8 cellular contexts compared by ENCODE assay signal in the genomic region with DNA sequence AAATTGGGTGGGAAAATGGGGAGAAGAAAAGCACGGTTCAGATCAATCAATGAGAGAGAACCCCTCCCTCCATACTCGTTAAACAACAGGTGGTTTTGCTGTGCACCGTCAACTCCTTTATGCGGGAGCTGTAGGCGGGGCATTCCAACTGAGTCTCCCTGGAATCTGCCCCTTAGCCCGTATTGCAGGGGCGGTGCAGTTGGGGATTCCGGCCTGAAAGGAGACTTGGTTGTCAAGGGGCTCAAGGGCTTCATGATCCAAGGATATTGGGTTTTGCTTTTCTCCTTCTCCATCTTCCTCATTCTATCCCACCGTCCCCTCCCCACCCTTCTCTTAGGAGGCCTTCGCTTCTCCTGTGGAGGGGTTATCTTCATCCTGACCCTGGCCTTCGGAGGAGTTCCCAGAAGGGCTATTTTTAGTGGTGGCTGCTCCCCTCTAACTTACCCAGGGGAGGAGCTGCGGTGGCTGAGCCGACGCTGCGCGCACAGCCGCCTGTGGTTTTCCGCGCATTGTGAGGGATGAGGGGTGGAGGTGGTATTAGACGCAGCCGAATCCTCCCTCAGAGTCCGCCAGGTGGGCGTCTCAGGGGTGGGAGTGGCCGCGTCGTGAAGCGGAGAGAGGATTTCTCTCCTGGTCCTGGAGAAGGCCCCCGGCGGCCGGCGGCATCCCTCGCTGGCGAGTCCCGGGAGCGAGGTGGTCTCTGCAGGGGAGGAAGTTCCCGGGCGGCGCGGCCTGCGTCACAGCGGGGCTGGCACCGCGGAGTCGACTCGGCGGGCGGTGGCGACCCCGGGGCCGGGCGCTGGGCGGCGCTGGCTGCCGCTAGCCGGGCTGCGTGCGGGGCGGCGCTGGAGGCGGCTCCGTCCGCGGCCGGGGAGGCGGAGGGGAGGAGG. TPM values are rescaled to one million over a fixed set of nuclear protein-coding genes. Genes with fewer than 3 reads are reported as not detected.
DNase-seq lines count a peak whose midpoint lies in the region; ATAC-seq and TF ChIP-seq lines count a peak whose summit lies in the region.

No MANE protein-coding gene starts in this region.

- DNase-seq in AG10803 (ENCODE audit: low read depth) (peak; percentile 64), NCI-H226 (peak; percentile 72), colonic mucosa (peak; percentile 75), left lobe of liver (ENCODE audit: low spot score) (peak; percentile 68)
- peak; percentile 83 to 85 for DNase-seq in activated CD4-positive, alpha-beta T cell treated with anti-CD3 and anti-CD28 coated beads for 4 hours
- DNase-seq in stimulated activated CD4-positive, alpha-beta T cell treated with anti-CD3 and anti-CD28 coated beads, Interleukin-2, amount 100 ng/mL, for 4 hours (ENCODE audit: low read depth) = peak; percentile 83

- no peaks in the 10 kb centered on the region for H3K36me3 ChIP-seq in colonic mucosa

- H3K9ac ChIP-seq in colonic mucosa (ENCODE audit: low read depth in 2 of 2, low read length in 2 of 2) = peak overlapping the region; percentile 73 to 91

- ATAC-seq in GM18867 (IDR thresholded peaks at IDR 0.05; ENCODE audit: unreplicated experiment) (peak; percentile 91), HG03103 (IDR thresholded peaks at IDR 0.05; ENCODE audit: low read depth, unreplicated experiment) (peak; percentile 80), left lobe of liver (peak; percentile 94)

- H3K4me3 ChIP-seq in AG10803 (ENCODE audit: low read length) (peak overlapping the region; percentile 86), colonic mucosa (peak overlapping the region; percentile 64)

- intact Hi-C loops in colonic mucosa (cut with DNase I) = loop anchor here (5.0 kb wide), 1 partner anchor 130 kb away; no protein-coding TSS in a partner anchor

- no peaks in the 10 kb centered on the region for H3K27me3 ChIP-seq in colonic mucosa

- peak overlapping the region; percentile 63 for H3K27ac ChIP-seq in colonic mucosa

- TF ChIP-seq CTCF in AG10803 (conservative IDR thresholded peaks at IDR 0.05; ENCODE audit: low read length) (peak; percentile 4; the same call in 1 of the 2 replicates), colonic mucosa (IDR thresholded peaks at IDR 0.05) (no peak)

- H3K9me3 ChIP-seq in colonic mucosa = no peaks in the 10 kb centered on the region

- H3K4me1 ChIP-seq in colonic mucosa = no peaks in the 10 kb centered on the region

RNA-seq across cellular contexts. Expression of a gene that starts 0.5 kb away (rescaled TPM):
- total RNA-seq in colonic mucosa (1 to 10 TPM; 1.2 to 3.3 TPM), left lobe of liver (0.73 TPM)

Comparison
In these comparisons a context has a peak if more than half of its experiments do, and no peak if none do; other contexts are left out.
1. Peak in every context shown above with its lines: DNase-seq, ATAC-seq, H3K4me3 ChIP-seq and H3K27ac ChIP-seq.